Comparison of ENCODE assay signal across 8 cellular contexts in the genomic region with DNA sequence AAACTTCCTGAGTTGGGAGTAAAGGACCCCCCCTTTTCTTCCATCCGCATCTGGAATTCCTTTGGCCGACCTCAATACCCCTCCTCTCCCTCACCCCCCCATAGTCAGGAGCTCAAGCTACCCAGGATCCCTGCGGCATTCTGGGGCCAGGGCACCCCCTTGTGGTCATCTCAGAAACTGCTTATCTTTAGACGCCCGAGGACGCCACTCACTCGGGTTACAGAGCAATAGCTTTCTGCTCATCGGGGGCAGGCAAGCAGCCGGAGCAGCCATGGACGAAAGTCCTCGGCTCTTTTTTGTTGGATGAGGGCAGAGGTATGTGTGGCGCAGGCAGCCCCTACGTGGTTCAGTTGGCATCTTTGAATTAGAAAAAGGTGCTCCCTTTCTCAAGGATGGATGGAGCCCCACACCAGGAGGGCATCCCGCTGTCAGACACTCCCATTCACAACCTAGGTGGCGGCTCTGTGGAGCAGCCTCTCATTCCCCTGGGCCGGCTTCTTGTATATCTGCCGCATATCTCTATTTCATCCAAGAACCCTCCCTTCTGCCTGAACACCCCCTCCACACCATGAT. TPM values are rescaled to one million over a fixed set of nuclear protein-coding genes. Genes with fewer than 3 reads are reported as not detected.
DNase-seq lines count a peak whose midpoint lies in the region; ATAC-seq and TF ChIP-seq lines count a peak whose summit lies in the region.

No MANE protein-coding gene starts in this region.

- H3K9me3 Mint-ChIP-seq in activated naive CD4-positive, alpha-beta T cell treated with anti-CD3 and anti-CD28 coated beads, Interleukin-2, amount 50 U/mL, for 24 hours: no peaks in the 10 kb centered on the region

- H3K27ac ChIP-seq in ovary: no peak overlapping the region

- WGBS in ovary, 3 donors: 11 to 16% (median 14%) methylated on average over 17 of the region's 17 CpGs

- peaks cover 13% of the 10 kb centered on the region for H3K27me3 Mint-ChIP-seq in activated naive CD4-positive, alpha-beta T cell treated with anti-CD3 and anti-CD28 coated beads, Interleukin-2, amount 50 U/mL, for 24 hours

- H3K4me1 Mint-ChIP-seq in activated naive CD4-positive, alpha-beta T cell treated with anti-CD3 and anti-CD28 coated beads, Interleukin-2, amount 50 U/mL, for 24 hours: peaks cover 53% of the 10 kb centered on the region

- H3K4me3 ChIP-seq in ovary: no peak overlapping the region

- peaks cover 10% of the 10 kb centered on the region for H3K4me1 ChIP-seq in ovary (ENCODE audit: insufficient read depth)

- H3K27me3 ChIP-seq in ovary: no peaks in the 10 kb centered on the region

- peaks cover 3% of the 10 kb centered on the region for H3K36me3 Mint-ChIP-seq in activated naive CD4-positive, alpha-beta T cell treated with anti-CD3 and anti-CD28 coated beads, Interleukin-2, amount 50 U/mL, for 24 hours

- peak; percentile 46 to 73 (median 67) for TF ChIP-seq CTCF in ovary (IDR thresholded peaks at IDR 0.05)

- ATAC-seq in GM21381 (IDR thresholded peaks at IDR 0.05; ENCODE audit: unreplicated experiment) (no peak), GM19328 (IDR thresholded peaks at IDR 0.05; ENCODE audit: unreplicated experiment) (no peak)

- no peak overlapping the region for H3K27ac Mint-ChIP-seq in activated naive CD4-positive, alpha-beta T cell treated with anti-CD3 and anti-CD28 coated beads, Interleukin-2, amount 50 U/mL, for 24 hours

- TF ChIP-seq EP300 in ovary (IDR thresholded peaks at IDR 0.05): no peak

- DNase-seq in DMS153 treated with DMSO at 0.1 percent for 48 hours (lab: John Stamatoyannopoulos, UW; ENCODE audit: unreplicated experiment) (peak; percentile 39), HUDEP-2 (lab: John Stamatoyannopoulos, UW; ENCODE audit: unreplicated experiment in 76 of 76) (peak in 62 of 76 experiments; percentile 1 to 75 (median 44)), SHP77 treated with DMSO at 0.1 percent for 48 hours (lab: John Stamatoyannopoulos, UW) (peak; percentile 33), head of caudate nucleus (peak; percentile 72 to 94 (median 86)), ovary (peak in 4 of 5 donors; percentile 66 to 79 (median 73))

- intact Hi-C loops in head of caudate nucleus (cut with DNase I): loop anchor here (5.0 kb wide), 1 partner anchor 34 kb away; no protein-coding TSS in a partner anchor
- intact Hi-C loops in ovary (cut with DNase I): loop anchor here in 1 of 4 donors (5.0 to 10.0 kb wide), 2 partner anchors 131 to 244 kb away; a partner anchor contains a TSS

- H3K9me3 ChIP-seq in ovary: no peaks in the 10 kb centered on the region

- no peaks in the 10 kb centered on the region for H3K36me3 ChIP-seq in ovary

- H3K4me3 Mint-ChIP-seq in activated naive CD4-positive, alpha-beta T cell treated with anti-CD3 and anti-CD28 coated beads, Interleukin-2, amount 50 U/mL, for 24 hours: peak overlapping the region; percentile 26

- no peak for TF ChIP-seq POLR2A in ovary (IDR thresholded peaks at IDR 0.05)

RNA-seq across cellular contexts. Expression of a gene that starts 2.3 kb away (rescaled TPM):
- total RNA-seq in ovary: 10 to 100 TPM in 4 of 7 donors, 1 to 10 TPM in 3; 4.4 to 25.7 (median 10.8) TPM
- 10 to 100 TPM in 1 of 2 donors, 1 to 10 TPM in 1; 5.7 to 17.2 TPM for polyA plus RNA-seq in ovary

RNA-seq across cellular contexts. Expression of a gene that starts 4.1 kb away (rescaled TPM):
- total RNA-seq in ovary: 10 to 100 TPM in 6 of 7 donors, 1 to 10 TPM in 1; 7.0 to 25.8 (median 22.0) TPM
- polyA plus RNA-seq in ovary: 10 to 100 TPM; 14.9 to 18.1 TPM

RNA-seq across cellular contexts. Expression of a gene that starts 8.1 kb away (rescaled TPM):
- total RNA-seq in ovary: under 1 TPM in 1 of 7 donors, not detected in 6; 0.11 TPM
- polyA plus RNA-seq in ovary: not detected

RNA-seq across cellular contexts. Expression of a gene that starts 21.5 kb away (rescaled TPM):
- total RNA-seq in ovary: 100 to 1,000 TPM in 2 of 7 donors, 10 to 100 TPM in 5; 34.6 to 121 (median 45.7) TPM
- 100 to 1,000 TPM in 1 of 2 donors, 10 to 100 TPM in 1; 89.9 to 119 TPM for polyA plus RNA-seq in ovary

RNA-seq across cellular contexts. Expression of a gene that starts 43.1 kb away (rescaled TPM):
- total RNA-seq in ovary: 10 to 100 TPM in 1 of 7 donors, 1 to 10 TPM in 6; 1.3 to 16.9 (median 4.8) TPM
- polyA plus RNA-seq in ovary: 1 to 10 TPM; 1.0 to 3.4 TPM

Comparison
In these comparisons a context has a peak if more than half of its experiments do, and no peak if none do; other contexts are left out.
1. DNase-seq: peak in every context shown above with its lines; median percentile 86 in head of caudate nucleus; 73 in ovary; 44 in HUDEP-2; 39 in DMS153 treated with DMSO at 0.1 percent for 48 hours; 33 in SHP77 treated with DMSO at 0.1 percent for 48 hours.